ENCODE assay signal across 9 cellular contexts in the genomic region with DNA sequence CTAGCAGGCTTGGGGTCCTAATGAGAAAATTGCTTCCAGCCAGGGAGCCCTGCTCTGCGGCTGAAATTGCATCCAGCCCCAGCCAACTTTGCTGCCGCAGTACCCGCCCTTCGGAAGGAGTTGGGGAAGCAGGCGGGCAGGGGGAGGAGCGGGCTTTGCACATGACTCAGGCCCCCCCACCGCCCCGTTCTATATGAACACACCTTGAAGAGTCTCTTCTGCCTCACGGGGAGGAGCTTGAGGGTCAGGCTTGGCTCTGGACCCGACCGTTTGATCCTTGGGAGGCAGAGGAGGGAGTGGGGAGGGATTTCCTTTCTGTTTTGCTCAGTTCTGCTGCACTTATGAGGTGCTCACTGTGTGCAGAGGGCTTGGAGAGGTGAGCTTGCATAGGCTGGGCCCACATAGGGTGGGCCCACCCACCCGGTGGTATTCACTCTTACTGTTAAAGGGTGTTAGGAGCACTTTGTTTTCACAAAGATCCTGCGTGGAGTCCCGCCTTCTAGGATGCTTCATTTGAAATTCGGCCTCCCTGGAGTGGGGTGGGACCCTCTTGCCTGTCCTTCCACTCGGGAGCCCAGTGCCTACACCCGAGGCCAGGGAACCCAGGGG. TPM values are rescaled to one million over a fixed set of nuclear protein-coding genes. Genes with fewer than 3 reads are reported as not detected.
A peak's percentile ranks its signal among the peaks of the same experiment; 100 is the strongest.
DNase-seq lines count a peak whose midpoint lies in the region; ATAC-seq, FAIRE-seq and TF ChIP-seq lines count a peak whose summit lies in the region.
"Had no signal": no experiment of that assay in that cellular context is flagged by ENCODE, and none has a peak within 500 bp of the region (broad histone marks: within the 10 kb centered on the region; RNA-seq: fewer than 3 reads in every experiment).

No MANE protein-coding gene starts in this region.

- dilution Hi-C loops in keratinocyte (cut with MboI; ENCODE audit: extremely low pct_ligation_motif_present, low sequenced_read_pairs), result no loop called here

- peak overlapping the region; percentile 77 for H3K9ac ChIP-seq in keratinocyte (ENCODE audit: control insufficient read depth, extremely low read depth, insufficient read depth, low read length)

- H4K20me1 ChIP-seq in keratinocyte (ENCODE audit: control insufficient read depth, extremely low read depth, insufficient read depth, low read length), result peaks cover 1% of the 10 kb centered on the region

- H3K4me2 ChIP-seq in keratinocyte (ENCODE audit: control insufficient read depth, extremely low read depth, insufficient read depth, low read depth, low read length), result peak overlapping the region; percentile 81

- peaks cover 0 to 9% of the 10 kb centered on the region in 2 experiments for H3K36me3 ChIP-seq in keratinocyte (ENCODE audit: control insufficient read depth in 2 of 2, extremely low read depth in 1 of 2, insufficient read depth in 2 of 2, low read length in 2 of 2)

- in situ Hi-C loops in astrocyte of the spinal cord (cut with HindIII; ENCODE audit: low sequenced_read_pairs), result no loop called here

- peaks cover 74% of the 10 kb centered on the region for H3K4me1 ChIP-seq in keratinocyte (ENCODE audit: control insufficient read depth, extremely low read depth, insufficient read depth, low read length)

- no peak overlapping the region for H2AFZ ChIP-seq in keratinocyte (ENCODE audit: control insufficient read depth, low read length)

- DNase-seq in HCEC 1CT (peak; percentile 32), astrocyte of the spinal cord (ENCODE audit: low read depth, low spot score) (peak; percentile 93), keratinocyte (ENCODE audit: low read depth, low spot score) (peak; percentile 49), substantia nigra (lab: John Stamatoyannopoulos, UW) (peak in 1 of 49 donors; percentile 52), ecto neural progenitor cell (ENCODE audit: low spot score) (no peak), NCI-H1105 (lab: John Stamatoyannopoulos, UW) (no peak)
- DNase-seq: NCI-H1092 treated with DMSO at 0.1 percent for 48 hours had no signal

- H3K27ac ChIP-seq in keratinocyte (ENCODE audit: control insufficient read depth, insufficient read depth, low read length) (peak overlapping the region; percentile 70), substantia nigra (ENCODE audit: low read depth, low read length, poor library complexity, severe bottlenecking) (peak overlapping the region; percentile 86)

- H3K27me3 ChIP-seq in keratinocyte (ENCODE audit: control insufficient read depth, extremely low read depth, insufficient read depth, low read length), result no peaks in the 10 kb centered on the region

- peaks cover 17% of the 10 kb centered on the region for H3K79me2 ChIP-seq in keratinocyte (ENCODE audit: control insufficient read depth, insufficient read depth, low read length)

- FAIRE-seq in keratinocyte (lab: Jason Lieb, UNC), result peak; percentile 78

- H3K9me1 ChIP-seq in keratinocyte (ENCODE audit: control insufficient read depth, extremely low read depth, insufficient read depth, low read length), result peaks cover 7% of the 10 kb centered on the region

- TF ChIP-seq CTCF in astrocyte of the spinal cord (IDR thresholded peaks at IDR 0.05; ENCODE audit: low read depth, low read length) (no peak), keratinocyte (optimal IDR thresholded peaks at IDR 0.05 in 1 of 3, IDR thresholded peaks at IDR 0.05 in 1 of 3, conservative IDR thresholded peaks at IDR 0.05 in 1 of 3; ENCODE audit: extremely low read depth in 1 of 3, insufficient read depth in 2 of 3, low read length in 3 of 3) (no peak)

- H3K4me3 ChIP-seq in astrocyte of the spinal cord (ENCODE audit: low read depth, low read length) (no peak overlapping the region), keratinocyte (ENCODE audit: control insufficient read depth in 2 of 3, extremely low read depth in 1 of 3, insufficient read depth in 2 of 3, low read depth in 1 of 3, low read length in 3 of 3) (peak overlapping the region in 2 of 3 experiments; percentile 33 to 46)

- ATAC-seq in HG03196 (IDR thresholded peaks at IDR 0.05; ENCODE audit: unreplicated experiment) (no peak), HG03045 (IDR thresholded peaks at IDR 0.05; ENCODE audit: unreplicated experiment) (no peak)

- H3K9me3 ChIP-seq in keratinocyte (ENCODE audit: control insufficient read depth, low read depth, low read length), result no peaks in the 10 kb centered on the region

RNA-seq across cellular contexts. Expression of a gene that starts 46.5 kb away (rescaled TPM):
- polyA plus RNA-seq in keratinocyte, result 0.07 to 0.26 TPM (median 0.13 TPM) in 3 replicates
- polyA plus RNA-seq in keratinocyte (2011; ENCODE audit: low read depth), result 0.35 TPM
- 0.08 and 0.09 TPM in 2 replicates for polyA plus RNA-seq in keratinocyte (2011; cell fraction: cytosol; rRNA removed)
- 0.08 and 0.19 TPM in 2 replicates for polyA plus RNA-seq in keratinocyte (2011; cell fraction: nucleus; rRNA removed)
- polyA plus RNA-seq in keratinocyte (2012; ENCODE audit: low replicate concordance), result 0.10 and 0.50 TPM in 2 replicates
- polyA minus RNA-seq in keratinocyte, result 0.20 TPM in 1 of 3 replicates, not detected in the others
- not detected for polyA minus RNA-seq in keratinocyte (2011; cell fraction: cytosol; rRNA and poly(A)+ RNA removed)
- polyA minus RNA-seq in keratinocyte (2011; cell fraction: nucleus; rRNA and poly(A)+ RNA removed), result not detected in 2 replicates

Comparison
In these comparisons a context has a peak if more than half of its experiments do, and no peak if none do; other contexts are left out.
1. DNase-seq: peak in HCEC 1CT (single experiment), astrocyte of the spinal cord (single experiment) and keratinocyte (single experiment); none in ecto neural progenitor cell (single experiment) and NCI-H1105 (single experiment).